Comparison of ENCODE assay signal across 26 cellular contexts in the genomic region with DNA sequence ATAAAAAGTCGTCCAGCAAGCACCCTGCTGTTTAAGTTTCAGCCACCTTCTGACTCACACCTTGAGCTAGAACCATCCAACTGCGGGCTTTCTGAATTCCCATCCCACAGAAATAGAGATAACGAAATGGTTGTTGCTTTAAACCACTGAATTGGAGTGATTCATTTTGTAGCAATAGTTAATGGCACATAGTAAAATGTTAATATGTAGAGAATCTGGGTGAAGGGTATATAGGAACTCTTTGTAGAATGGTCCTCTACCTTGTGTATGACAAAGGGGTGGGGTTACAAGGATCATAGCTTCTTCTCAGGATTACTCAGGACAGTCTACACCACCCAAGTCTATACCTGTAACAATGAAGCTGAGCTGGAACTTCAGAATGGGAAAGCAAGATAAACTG. TPM values are rescaled to one million over a fixed set of nuclear protein-coding genes. Genes with fewer than 3 reads are reported as not detected.
DNase-seq lines count a peak whose midpoint lies in the region; FAIRE-seq and TF ChIP-seq lines count a peak whose summit lies in the region.
"Had no signal": no experiment of that assay in that cellular context is flagged by ENCODE, and none has a peak within 500 bp of the region (broad histone marks: within the 10 kb centered on the region; RNA-seq: fewer than 3 reads in every experiment).

No MANE protein-coding gene starts in this region.

- H3K36me3 Mint-ChIP-seq in MCF 10A (ENCODE audit: insufficient read depth, unreplicated experiment), result no peaks in the 10 kb centered on the region
- no peaks in the 10 kb centered on the region for H3K36me3 Mint-ChIP-seq in astrocyte (ENCODE audit: low read depth, unreplicated experiment)
- H3K36me3 Mint-ChIP-seq: activated CD8-positive, alpha-beta memory T cell treated with anti-CD3 and anti-CD28 coated beads, Interleukin-2, amount 10 ng/mL, durations not matched to agents 7 days and 5 days; CD14-positive monocyte had no signal

- H3K27ac ChIP-seq in breast epithelium (no peak overlapping the region), astrocyte (ENCODE audit: low read depth, low read length) (peak overlapping the region; percentile 21), osteoblast (ENCODE audit: low read depth, low read length) (no peak overlapping the region)
- H3K27ac ChIP-seq: 22Rv1, left lung, psoas muscle, sigmoid colon, tibial artery had no signal

- H3K4me1 ChIP-seq in breast epithelium, result peaks cover 0 to 4% of the 10 kb centered on the region in 2 donors
- peaks cover 24% of the 10 kb centered on the region for H3K4me1 ChIP-seq in astrocyte (ENCODE audit: insufficient read depth, low read length)
- H3K4me1 ChIP-seq in osteoblast (ENCODE audit: insufficient read depth, low read length), result peaks cover 10% of the 10 kb centered on the region

- H2AFZ ChIP-seq in astrocyte (ENCODE audit: low read depth, low read length) (no peak overlapping the region), osteoblast (ENCODE audit: low read length) (no peak overlapping the region)

- H3K9me3 Mint-ChIP-seq in MCF 10A (ENCODE audit: unreplicated experiment) (no peaks in the 10 kb centered on the region), astrocyte (ENCODE audit: unreplicated experiment) (peaks cover 2% of the 10 kb centered on the region)
- H3K9me3 Mint-ChIP-seq: activated naive CD8-positive, alpha-beta T cell treated with anti-CD3 and anti-CD28 coated beads, Interleukin-2, amount 50 U/mL, for 24 hours; activated T-cell treated with anti-CD3 and anti-CD28 coated beads, Interleukin-2, amount 50 U/mL, for 4 hours had no signal

- H3K4me3 ChIP-seq in breast epithelium (no peak overlapping the region), astrocyte (ENCODE audit: insufficient read depth, low read depth, low read length) (no peak overlapping the region), osteoblast (ENCODE audit: insufficient read depth, low read length) (no peak overlapping the region)
- H3K4me3 ChIP-seq: left lung, psoas muscle, sigmoid colon, tibial artery had no signal

- no peak for FAIRE-seq in astrocyte (lab: Jason Lieb, UNC)
- FAIRE-seq: GM18507, GM19239, H1 had no signal

- H4K20me1 ChIP-seq in astrocyte (ENCODE audit: insufficient read depth, low read length) (peaks cover 16% of the 10 kb centered on the region), osteoblast (ENCODE audit: insufficient read depth, low read length) (peaks cover 14% of the 10 kb centered on the region)

- CTCF ChIA-PET in MCF 10A (lab: Yijun Ruan, JAX), result interaction anchor here (0.5 to 13.2 kb wide), 8 partner anchors 8 to 128 kb away, joined by 3 to 371 read pairs (median 4); no protein-coding TSS in a partner anchor

- POLR2A ChIA-PET in MCF 10A (lab: Yijun Ruan, JAX), result no interaction called here

- no TSS peak for BruUV-seq in MCF 10A (replicated peaks; lab: Mats Ljungman, UMichigan)

- intact Hi-C loops in MCF 10A (cut with micrococcal nuclease), result no loop called here
- intact Hi-C loops in breast epithelium (cut with DNase I; ENCODE audit: low total_unique reads), result loop anchor here (10.0 kb wide), 1 partner anchor 47 kb away; no protein-coding TSS in a partner anchor

- H3K9ac ChIP-seq in astrocyte (ENCODE audit: low read length), result peak overlapping the region; percentile 53

- no peak overlapping the region for H3K4me3 Mint-ChIP-seq in MCF 10A (ENCODE audit: unreplicated experiment)
- H3K4me3 Mint-ChIP-seq in astrocyte (ENCODE audit: unreplicated experiment), result no peak overlapping the region
- H3K4me3 Mint-ChIP-seq: activated CD8-positive, alpha-beta memory T cell treated with anti-CD3 and anti-CD28 coated beads, Interleukin-2, amount 10 ng/mL, durations not matched to agents 7 days and 5 days; activated naive CD8-positive, alpha-beta T cell treated with anti-CD3 and anti-CD28 coated beads, Interleukin-2, amount 50 U/mL, for 24 hours; activated T-cell treated with anti-CD3 and anti-CD28 coated beads, Interleukin-2, amount 50 U/mL, for 4 hours; CD14-positive monocyte had no signal

- no peaks in the 10 kb centered on the region for H3K79me2 ChIP-seq in astrocyte (ENCODE audit: insufficient read depth, low read length)
- H3K79me2 ChIP-seq in osteoblast (ENCODE audit: insufficient read depth, low read length), result peaks cover 3% of the 10 kb centered on the region

- H3K9me3 ChIP-seq in breast epithelium (no peaks in the 10 kb centered on the region), astrocyte (ENCODE audit: insufficient read depth, low read depth, low read length) (no peaks in the 10 kb centered on the region), osteoblast (ENCODE audit: low read depth, low read length) (no peaks in the 10 kb centered on the region)
- H3K9me3 ChIP-seq: left lung, psoas muscle, sigmoid colon, tibial artery had no signal

- H3K36me3 ChIP-seq in breast epithelium, result no peaks in the 10 kb centered on the region
- no peaks in the 10 kb centered on the region for H3K36me3 ChIP-seq in astrocyte (ENCODE audit: insufficient read depth, low read length)
- H3K36me3 ChIP-seq in osteoblast (ENCODE audit: insufficient read depth, low read length), result no peaks in the 10 kb centered on the region
- H3K36me3 ChIP-seq: left lung, sigmoid colon, tibial artery had no signal

- no peaks in the 10 kb centered on the region for H3K27me3 ChIP-seq in breast epithelium
- peaks cover 12% of the 10 kb centered on the region for H3K27me3 ChIP-seq in astrocyte (ENCODE audit: insufficient read depth, low read length)
- H3K27me3 ChIP-seq in osteoblast (ENCODE audit: insufficient read depth, low read length), result peaks cover 3% of the 10 kb centered on the region
- H3K27me3 ChIP-seq: sigmoid colon had no signal

- H3K4me1 Mint-ChIP-seq in MCF 10A (ENCODE audit: insufficient read depth, unreplicated experiment) (peaks cover 23% of the 10 kb centered on the region), astrocyte (ENCODE audit: low read depth, unreplicated experiment) (peaks cover 15% of the 10 kb centered on the region)

- H3K27ac Mint-ChIP-seq in MCF 10A (ENCODE audit: low read depth, unreplicated experiment) (no peak overlapping the region), astrocyte (ENCODE audit: unreplicated experiment) (no peak overlapping the region)
- H3K27ac Mint-ChIP-seq: activated CD8-positive, alpha-beta memory T cell treated with anti-CD3 and anti-CD28 coated beads, Interleukin-2, amount 10 ng/mL, durations not matched to agents 7 days and 5 days; activated naive CD8-positive, alpha-beta T cell treated with anti-CD3 and anti-CD28 coated beads, Interleukin-2, amount 50 U/mL, for 24 hours had no signal

- H3K27me3 Mint-ChIP-seq in MCF 10A (ENCODE audit: insufficient read depth, unreplicated experiment) (peaks cover 22% of the 10 kb centered on the region), astrocyte (ENCODE audit: low read depth, unreplicated experiment) (peaks cover 25% of the 10 kb centered on the region)

- DNase-seq in MCF 10A (ENCODE audit: unreplicated experiment) (peak; percentile 20), breast epithelium (ENCODE audit: low spot score in 2 of 2) (no peak), astrocyte (ENCODE audit: low read depth) (peak; percentile 80), kidney glomerular epithelial cell (lab: John Stamatoyannopoulos, UW) (peak; percentile 23), NCI-H2227 (lab: John Stamatoyannopoulos, UW; ENCODE audit: unreplicated experiment) (no peak), COLO829 (ENCODE audit: low spot score) (no peak), SW480 (ENCODE audit: low spot score) (no peak), osteoblast (ENCODE audit: insufficient read length, low spot score, missing footprints) (no peak)
- DNase-seq: activated CD8-positive, alpha-beta memory T cell treated with anti-CD3 and anti-CD28 coated beads, Interleukin-2, amount 10 ng/mL, durations not matched to agents 7 days and 5 days; activated naive CD8-positive, alpha-beta T cell treated with anti-CD3 and anti-CD28 coated beads, Interleukin-2, amount 50 U/mL, for 24 hours; activated T-cell treated with anti-CD3 and anti-CD28 coated beads, Interleukin-2, amount 50 U/mL, for 4 hours; left lung; mesendoderm; NCI-H1092 treated with DMSO at 0.1 percent for 48 hours; NCI-H1694 treated with DMSO at 0.1 percent for 48 hours; NCI-H510A; psoas muscle; sigmoid colon; stimulated activated CD4-positive, alpha-beta T cell treated with anti-CD3 and anti-CD28 coated beads, Interleukin-4, amount 100 ng/mL, for 1 hour; T-helper 1 cell; tibial artery had no signal

- TF ChIP-seq POLR2A in breast epithelium (IDR thresholded peaks at IDR 0.05), result no peak

- H3K4me2 ChIP-seq in astrocyte (ENCODE audit: low read length) (peak overlapping the region; percentile 21), osteoblast (ENCODE audit: insufficient read depth, low read length) (no peak overlapping the region)

- no peak for TF ChIP-seq CTCF in MCF 10A (IDR thresholded peaks at IDR 0.05; ENCODE audit: unreplicated experiment)
- TF ChIP-seq CTCF in breast epithelium (IDR thresholded peaks at IDR 0.05), result no peak
- TF ChIP-seq CTCF in astrocyte (IDR thresholded peaks at IDR 0.05; ENCODE audit: insufficient read depth, low read depth, low read length), result no peak
- TF ChIP-seq CTCF in osteoblast (IDR thresholded peaks at IDR 0.05; ENCODE audit: extremely low read depth, low read depth, low read length), result no peak

RNA-seq across cellular contexts. Expression of a gene that starts 2.4 kb away (rescaled TPM):
- total RNA-seq in MCF 10A (2022) (18.0 and 26.0 TPM in 2 replicates), breast epithelium (10 to 100 TPM; 10.6 to 21.3 (median 19.9) TPM), astrocyte (27.0 and 29.0 TPM in 2 replicates), osteoblast (6.5 TPM in 2 replicates)

Comparison
In these comparisons a context has a peak if more than half of its experiments do, and no peak if none do; other contexts are left out.
1. DNase-seq: peak in MCF 10A (single experiment), astrocyte (single experiment) and kidney glomerular epithelial cell (single experiment); none in breast epithelium (0 of 2), NCI-H2227 (single experiment), COLO829 (single experiment), SW480 (single experiment) and osteoblast (single experiment).